ENCODE assay signal across 1 cellular context in the genomic region with DNA sequence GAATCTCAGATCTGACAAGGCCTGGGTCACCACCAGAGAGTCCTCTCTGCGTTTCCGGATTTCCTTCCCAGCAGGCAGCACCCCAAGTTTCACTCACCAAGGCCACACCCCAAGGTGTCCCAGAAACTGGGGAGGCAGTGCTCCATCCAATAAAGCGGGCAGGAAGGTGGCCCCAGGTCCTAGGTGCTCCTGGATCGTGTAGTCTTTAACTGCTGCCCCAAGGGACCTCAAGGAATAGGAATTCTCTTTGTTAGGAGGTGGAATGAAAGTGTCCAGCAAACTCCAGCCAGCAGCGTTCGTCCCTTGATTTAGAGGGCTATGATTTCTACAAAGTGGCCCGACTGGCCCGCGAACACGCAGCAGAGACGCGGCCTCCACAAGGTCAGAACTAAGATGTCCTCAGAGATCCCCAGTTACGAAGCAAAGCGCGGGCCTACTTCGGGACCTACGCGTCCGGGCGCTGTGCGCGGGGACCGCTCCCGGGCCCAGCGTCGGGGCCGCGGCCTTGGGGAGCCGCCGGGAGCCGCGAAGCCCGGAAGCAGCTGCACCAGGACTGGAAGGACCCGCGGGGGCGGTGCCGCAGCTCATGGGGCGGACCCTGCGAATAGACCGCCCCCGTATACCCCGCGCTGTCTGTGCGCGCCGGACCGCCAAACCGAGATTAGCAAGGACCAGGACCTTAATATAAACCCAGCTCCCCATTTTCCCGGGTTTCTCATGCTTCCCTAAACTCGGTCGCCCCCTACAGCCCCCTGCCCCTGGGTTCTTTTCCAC.
A peak's percentile ranks its signal among the peaks of the same experiment; 100 is the strongest.
TF ChIP-seq lines count a peak whose summit lies in the region.

A gene with protein sequence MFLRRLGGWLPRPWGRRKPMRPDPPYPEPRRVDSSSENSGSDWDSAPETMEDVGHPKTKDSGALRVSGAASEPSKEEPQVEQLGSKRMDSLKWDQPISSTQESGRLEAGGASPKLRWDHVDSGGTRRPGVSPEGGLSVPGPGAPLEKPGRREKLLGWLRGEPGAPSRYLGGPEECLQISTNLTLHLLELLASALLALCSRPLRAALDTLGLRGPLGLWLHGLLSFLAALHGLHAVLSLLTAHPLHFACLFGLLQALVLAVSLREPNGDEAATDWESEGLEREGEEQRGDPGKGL (minus strand): TSS at position 555 of the 774 bp plus-strand sequence. CDS start 831 bp downstream, outside the sequence.

TF ChIP-seq in K562, 482 proteins besides CTCF, POLR2A, EP300 and RAD21 (continued from another document):
- TF ChIP-seq, protein P1, sequence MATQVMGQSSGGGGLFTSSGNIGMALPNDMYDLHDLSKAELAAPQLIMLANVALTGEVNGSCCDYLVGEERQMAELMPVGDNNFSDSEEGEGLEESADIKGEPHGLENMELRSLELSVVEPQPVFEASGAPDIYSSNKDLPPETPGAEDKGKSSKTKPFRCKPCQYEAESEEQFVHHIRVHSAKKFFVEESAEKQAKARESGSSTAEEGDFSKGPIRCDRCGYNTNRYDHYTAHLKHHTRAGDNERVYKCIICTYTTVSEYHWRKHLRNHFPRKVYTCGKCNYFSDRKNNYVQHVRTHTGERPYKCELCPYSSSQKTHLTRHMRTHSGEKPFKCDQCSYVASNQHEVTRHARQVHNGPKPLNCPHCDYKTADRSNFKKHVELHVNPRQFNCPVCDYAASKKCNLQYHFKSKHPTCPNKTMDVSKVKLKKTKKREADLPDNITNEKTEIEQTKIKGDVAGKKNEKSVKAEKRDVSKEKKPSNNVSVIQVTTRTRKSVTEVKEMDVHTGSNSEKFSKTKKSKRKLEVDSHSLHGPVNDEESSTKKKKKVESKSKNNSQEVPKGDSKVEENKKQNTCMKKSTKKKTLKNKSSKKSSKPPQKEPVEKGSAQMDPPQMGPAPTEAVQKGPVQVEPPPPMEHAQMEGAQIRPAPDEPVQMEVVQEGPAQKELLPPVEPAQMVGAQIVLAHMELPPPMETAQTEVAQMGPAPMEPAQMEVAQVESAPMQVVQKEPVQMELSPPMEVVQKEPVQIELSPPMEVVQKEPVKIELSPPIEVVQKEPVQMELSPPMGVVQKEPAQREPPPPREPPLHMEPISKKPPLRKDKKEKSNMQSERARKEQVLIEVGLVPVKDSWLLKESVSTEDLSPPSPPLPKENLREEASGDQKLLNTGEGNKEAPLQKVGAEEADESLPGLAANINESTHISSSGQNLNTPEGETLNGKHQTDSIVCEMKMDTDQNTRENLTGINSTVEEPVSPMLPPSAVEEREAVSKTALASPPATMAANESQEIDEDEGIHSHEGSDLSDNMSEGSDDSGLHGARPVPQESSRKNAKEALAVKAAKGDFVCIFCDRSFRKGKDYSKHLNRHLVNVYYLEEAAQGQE (CRISPR knock-in tag; IDR thresholded peaks at IDR 0.05; ENCODE audit: low read depth): peak; percentile 92
- TF ChIP-seq ZNF174 (CRISPR knock-in tag; IDR thresholded peaks at IDR 0.05) (no peak), C11orf30 (IDR thresholded peaks at IDR 0.05; ENCODE audit: low read depth) (no peak)
- TF ChIP-seq, protein P2, sequence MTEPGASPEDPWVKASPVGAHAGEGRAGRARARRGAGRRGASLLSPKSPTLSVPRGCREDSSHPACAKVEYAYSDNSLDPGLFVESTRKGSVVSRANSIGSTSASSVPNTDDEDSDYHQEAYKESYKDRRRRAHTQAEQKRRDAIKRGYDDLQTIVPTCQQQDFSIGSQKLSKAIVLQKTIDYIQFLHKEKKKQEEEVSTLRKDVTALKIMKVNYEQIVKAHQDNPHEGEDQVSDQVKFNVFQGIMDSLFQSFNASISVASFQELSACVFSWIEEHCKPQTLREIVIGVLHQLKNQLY (CRISPR knock-in tag; conservative IDR thresholded peaks at IDR 0.05): peak in 1 of 2 experiments; percentile 59; a peak in 2 of 4 replicates
TF ChIP-seq in K562: peak in this region for 193.
